Comparison of ENCODE assay signal across 18 cellular contexts in genomic region chr3:46985588-46985987, GRCh38. TPM values are rescaled to one million over a fixed set of nuclear protein-coding genes. Genes with fewer than 3 reads are reported as not detected.
A peak's percentile ranks its signal among the peaks of the same experiment; 100 is the strongest.
DNase-seq lines count a peak whose midpoint lies in the region; ATAC-seq and TF ChIP-seq lines count a peak whose summit lies in the region.
"Had no signal": no experiment of that assay in that cellular context is flagged by ENCODE, and none has a peak within 500 bp of the region (broad histone marks: within the 10 kb centered on the region; RNA-seq: fewer than 3 reads in every experiment).

No MANE protein-coding gene starts in this region.

- no peak overlapping the region for H3K4me3 ChIP-seq in lower leg skin (ENCODE audit: low read depth, poor library complexity, severe bottlenecking)

- POLR2A ChIA-PET in T-cell (lab: Charles Lee), result no interaction called here

- no peak for ATAC-seq in T-cell (replicated peaks in 1 of 4)
- no peak for ATAC-seq in left ventricle myocardium superior
- ATAC-seq in stimulated activated memory B cell treated with anti-CD40 and anti-IgM and Interleukin-4, amounts not matched to agents 10 μg/mL and 1 μg/mL and 100 μg/mL, for 72 hours, result no peak
- ATAC-seq in HG02973 (IDR thresholded peaks at IDR 0.05; ENCODE audit: unreplicated experiment), result no peak
- ATAC-seq in stimulated activated naive B cell treated with anti-CD40 and anti-IgM and Interleukin-4, amounts not matched to agents 10 μg/mL and 1 μg/mL and 100 μg/mL, for 72 hours (replicated peaks), result no peak

- intact Hi-C loops in activated naive CD4-positive, alpha-beta T cell treated with anti-CD3 and anti-CD28 coated beads for 36 hours (cut with micrococcal nuclease), result loop anchor here (5.0 to 10.0 kb wide), 2 partner anchors 33 to 291 kb away; partner anchors contain the start of gene ALS2CL
- intact Hi-C loops in left ventricle myocardium superior (cut with micrococcal nuclease) (no loop called here), lower leg skin (cut with DNase I; ENCODE audit: low total_unique reads) (no loop called here)

- WGBS in lower leg skin, 2 donors, result 88 to 91% methylated on average over 4 to 5 of the region's 5 CpGs

- H3K4me3 Mint-ChIP-seq in activated naive CD4-positive, alpha-beta T cell treated with anti-CD3 and anti-CD28 coated beads for 36 hours, result no peak overlapping the region
- H3K4me3 Mint-ChIP-seq in T-cell, result peak overlapping the region in 1 of 3 donors; percentile 67
- no peak overlapping the region for H3K4me3 Mint-ChIP-seq in stimulated activated memory B cell treated with anti-CD40 and anti-IgM and Interleukin-4, amounts not matched to agents 10 μg/mL and 1 μg/mL and 100 μg/mL, for 72 hours
- H3K4me3 Mint-ChIP-seq in stimulated activated naive B cell treated with anti-CD40 and anti-IgM and Interleukin-4, amounts not matched to agents 10 μg/mL and 1 μg/mL and 100 μg/mL, for 72 hours, result no peak overlapping the region
- H3K4me3 Mint-ChIP-seq: activated B cell treated with CpG ODN at 0.5 μM for 24 hours had no signal

- H3K27ac Mint-ChIP-seq in activated naive CD4-positive, alpha-beta T cell treated with anti-CD3 and anti-CD28 coated beads for 36 hours, result peak overlapping the region; percentile 89
- H3K27ac Mint-ChIP-seq in T-cell, result peak overlapping the region; percentile 91 to 95
- peak overlapping the region; percentile 91 for H3K27ac Mint-ChIP-seq in stimulated activated memory B cell treated with anti-CD40 and anti-IgM and Interleukin-4, amounts not matched to agents 10 μg/mL and 1 μg/mL and 100 μg/mL, for 72 hours
- no peak overlapping the region for H3K27ac Mint-ChIP-seq in stimulated activated naive B cell treated with anti-CD40 and anti-IgM and Interleukin-4, amounts not matched to agents 10 μg/mL and 1 μg/mL and 100 μg/mL, for 72 hours

- H3K36me3 Mint-ChIP-seq in activated naive CD4-positive, alpha-beta T cell treated with anti-CD3 and anti-CD28 coated beads for 36 hours (ENCODE audit: low read depth), result peaks cover 8% of the 10 kb centered on the region
- H3K36me3 Mint-ChIP-seq in T-cell, result peaks cover 19% of the 10 kb centered on the region
- H3K36me3 Mint-ChIP-seq in stimulated activated memory B cell treated with anti-CD40 and anti-IgM and Interleukin-4, amounts not matched to agents 10 μg/mL and 1 μg/mL and 100 μg/mL, for 72 hours, result peaks cover 35% of the 10 kb centered on the region
- peaks cover 29 to 50% of the 10 kb centered on the region in 2 donors for H3K36me3 Mint-ChIP-seq in stimulated activated naive B cell treated with anti-CD40 and anti-IgM and Interleukin-4, amounts not matched to agents 10 μg/mL and 1 μg/mL and 100 μg/mL, for 72 hours

- TF ChIP-seq CTCF in lower leg skin (IDR thresholded peaks at IDR 0.05), result no peak

- TF ChIP-seq POLR2A in lower leg skin (IDR thresholded peaks at IDR 0.05), result no peak

- no peaks in the 10 kb centered on the region for H3K9me3 Mint-ChIP-seq in activated naive CD4-positive, alpha-beta T cell treated with anti-CD3 and anti-CD28 coated beads for 36 hours
- H3K9me3 Mint-ChIP-seq in T-cell, result no peaks in the 10 kb centered on the region
- no peaks in the 10 kb centered on the region for H3K9me3 Mint-ChIP-seq in stimulated activated memory B cell treated with anti-CD40 and anti-IgM and Interleukin-4, amounts not matched to agents 10 μg/mL and 1 μg/mL and 100 μg/mL, for 72 hours
- no peaks in the 10 kb centered on the region for H3K9me3 Mint-ChIP-seq in stimulated activated naive B cell treated with anti-CD40 and anti-IgM and Interleukin-4, amounts not matched to agents 10 μg/mL and 1 μg/mL and 100 μg/mL, for 72 hours
- H3K9me3 Mint-ChIP-seq: activated B cell treated with CpG ODN at 0.5 μM for 24 hours had no signal

- H3K27me3 Mint-ChIP-seq in activated naive CD4-positive, alpha-beta T cell treated with anti-CD3 and anti-CD28 coated beads for 36 hours (ENCODE audit: low read depth), result no peaks in the 10 kb centered on the region
- no peaks in the 10 kb centered on the region for H3K27me3 Mint-ChIP-seq in T-cell
- no peaks in the 10 kb centered on the region for H3K27me3 Mint-ChIP-seq in stimulated activated memory B cell treated with anti-CD40 and anti-IgM and Interleukin-4, amounts not matched to agents 10 μg/mL and 1 μg/mL and 100 μg/mL, for 72 hours
- H3K27me3 Mint-ChIP-seq in stimulated activated naive B cell treated with anti-CD40 and anti-IgM and Interleukin-4, amounts not matched to agents 10 μg/mL and 1 μg/mL and 100 μg/mL, for 72 hours, result no peaks in the 10 kb centered on the region
- H3K27me3 Mint-ChIP-seq: activated B cell treated with CpG ODN at 0.5 μM for 24 hours, progenitor cell of endocrine pancreas had no signal

- no peak for DNase-seq in activated naive CD4-positive, alpha-beta T cell treated with anti-CD3 and anti-CD28 coated beads for 36 hours
- DNase-seq in activated naive CD4-positive, alpha-beta T cell (lab: John Stamatoyannopoulos, UW), result no peak
- no peak for DNase-seq in T-cell
- peak; percentile 16 for DNase-seq in left ventricle myocardium superior
- DNase-seq in stimulated activated naive B cell treated with anti-CD40 and anti-IgM and Interleukin-4, amounts not matched to agents 10 μg/mL and 1 μg/mL and 100 μg/mL, for 72 hours, result no peak
- no peak for DNase-seq in lower leg skin (ENCODE audit: low spot score in 2 of 2)
- DNase-seq: ACHN; activated B cell treated with CpG ODN at 0.5 μM for 24 hours; activated CD8-positive, alpha-beta memory T cell treated with anti-CD3 and anti-CD28 coated beads, Interleukin-2, amount 50 U/mL, for 48 hours; Caco-2; effector CD8-positive, alpha-beta T cell; hypothalamus; KBM-7; NCI-H1105 treated with DMSO at 0.1 percent for 48 hours; stimulated activated CD4-positive, alpha-beta T cell treated with anti-CD3 and anti-CD28 coated beads, Interleukin-12 subunit alpha, Interleukin-12 subunit beta, amount 100 ng/mL, for 4 hours had no signal

- H3K4me1 Mint-ChIP-seq in activated naive CD4-positive, alpha-beta T cell treated with anti-CD3 and anti-CD28 coated beads for 36 hours (ENCODE audit: low read depth), result peaks cover 66% of the 10 kb centered on the region
- H3K4me1 Mint-ChIP-seq in T-cell, result peaks cover 81 to 96% (median 90%) of the 10 kb centered on the region in 3 donors
- peaks cover 92% of the 10 kb centered on the region for H3K4me1 Mint-ChIP-seq in stimulated activated memory B cell treated with anti-CD40 and anti-IgM and Interleukin-4, amounts not matched to agents 10 μg/mL and 1 μg/mL and 100 μg/mL, for 72 hours
- peaks cover 66 to 90% of the 10 kb centered on the region in 2 donors for H3K4me1 Mint-ChIP-seq in stimulated activated naive B cell treated with anti-CD40 and anti-IgM and Interleukin-4, amounts not matched to agents 10 μg/mL and 1 μg/mL and 100 μg/mL, for 72 hours

- CTCF ChIA-PET in activated naive CD4-positive, alpha-beta T cell treated with anti-CD3 and anti-CD28 coated beads for 36 hours (lab: Charles Lee), result interaction anchor here (1.1 kb wide), 1 partner anchor 13 kb away, joined by 4 read pairs; no protein-coding TSS in a partner anchor
- CTCF ChIA-PET in T-cell (lab: Charles Lee), result no interaction called here

RNA-seq across cellular contexts. Expression of gene NBEAL2, which starts 6.1 kb away (rescaled TPM):
- 10 to 100 TPM; 85.0 to 92.4 TPM for total RNA-seq in activated naive CD4-positive, alpha-beta T cell treated with anti-CD3 and anti-CD28 coated beads for 36 hours
- total RNA-seq in T-cell, result 100 to 1,000 TPM; 141 to 206 (median 182) TPM
- total RNA-seq in left ventricle myocardium superior, result 11.4 TPM
- total RNA-seq in lower leg skin, result 100 to 1,000 TPM; 176 to 519 (median 217) TPM

RNA-seq across cellular contexts. Expression of gene CCDC12, which starts 9.0 kb away (rescaled TPM):
- total RNA-seq in activated naive CD4-positive, alpha-beta T cell treated with anti-CD3 and anti-CD28 coated beads for 36 hours, result 10 to 100 TPM; 37.6 to 43.0 TPM
- total RNA-seq in T-cell (10 to 100 TPM; 66.5 to 78.4 (median 72.8) TPM), left ventricle myocardium superior (29.6 TPM), lower leg skin (100 to 1,000 TPM in 1 of 4 donors, 10 to 100 TPM in 3; 64.6 to 101 (median 82.5) TPM)
